ENCODE assay signal across 14 cellular contexts in the genomic region with DNA sequence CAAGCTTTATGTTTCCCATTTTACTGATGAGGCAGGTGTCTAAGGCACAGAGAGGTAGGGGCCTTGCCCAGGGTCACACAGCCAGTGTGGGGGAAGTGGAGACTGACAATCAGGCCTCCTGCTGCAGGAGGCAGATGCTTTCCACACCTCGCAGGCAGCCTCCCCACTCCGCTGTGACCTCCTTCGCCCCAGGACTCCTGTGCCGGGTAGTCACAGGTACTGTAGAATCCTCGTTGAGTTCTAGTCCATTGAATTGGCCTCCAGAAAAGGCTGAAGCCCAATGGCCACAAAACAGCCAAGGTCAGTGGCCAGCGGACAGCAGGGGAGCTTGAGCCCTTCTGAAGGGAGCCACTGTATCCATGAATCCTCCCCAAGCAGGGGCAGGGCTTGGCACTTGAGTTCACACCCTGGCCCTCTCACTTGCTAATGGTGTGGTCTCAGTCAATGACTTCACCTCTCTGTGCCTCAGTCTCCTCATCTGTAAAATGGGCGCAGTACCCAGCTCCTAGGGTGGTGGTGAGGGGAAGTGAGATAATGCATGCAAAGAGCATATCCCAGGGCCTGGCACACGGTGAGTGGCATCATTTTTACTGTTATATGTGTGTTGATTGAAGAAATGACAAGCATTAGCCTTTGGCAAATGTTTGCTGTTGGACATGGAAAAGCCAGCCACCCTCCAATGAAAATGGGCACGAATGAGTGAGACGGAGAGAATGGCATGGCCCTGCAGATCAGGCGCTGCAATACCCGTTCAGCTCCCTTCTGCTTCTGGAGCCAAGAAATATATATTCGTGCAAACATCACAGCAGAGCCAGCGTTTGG. TPM values are rescaled to one million over a fixed set of nuclear protein-coding genes. Genes with fewer than 3 reads are reported as not detected.
DNase-seq lines count a peak whose midpoint lies in the region; ATAC-seq, FAIRE-seq and TF ChIP-seq lines count a peak whose summit lies in the region.
"Had no signal": no experiment of that assay in that cellular context is flagged by ENCODE, and none has a peak within 500 bp of the region (broad histone marks: within the 10 kb centered on the region; RNA-seq: fewer than 3 reads in every experiment).

No MANE protein-coding gene starts in this region.

- H3K4me3 ChIP-seq in A549: no peak overlapping the region
- H3K4me3 ChIP-seq: SJSA1 had no signal

- ATAC-seq in A549 (no peak), GM18909 (IDR thresholded peaks at IDR 0.05; ENCODE audit: poor library complexity, unreplicated experiment) (no peak)
- ATAC-seq in CD4-positive, alpha-beta T cell (ENCODE audit: poor library complexity): no peak

- no peaks in the 10 kb centered on the region for H3K27me3 Mint-ChIP-seq in CD4-positive, alpha-beta T cell
- H3K27me3 Mint-ChIP-seq in brain (peaks cover 4% of the 10 kb centered on the region), nephron (ENCODE audit: low read depth) (peaks cover 9% of the 10 kb centered on the region)

- no peaks in the 10 kb centered on the region for H3K27me3 ChIP-seq in CD4-positive, alpha-beta T cell (ENCODE audit: control insufficient read depth, insufficient read depth, low read length)
- H3K27me3 ChIP-seq: brain microvascular endothelial cell, SJSA1 had no signal

- WGBS in A549 (ENCODE audit: missing lambda C conversion rate): 70% methylated on average over 12 of the region's 14 CpGs

- H3K9me3 ChIP-seq in A549: no peaks in the 10 kb centered on the region
- H3K9me3 ChIP-seq in CD4-positive, alpha-beta T cell (ENCODE audit: control insufficient read depth, low read length): no peaks in the 10 kb centered on the region
- H3K9me3 ChIP-seq: SJSA1 had no signal

- H3K4me2 ChIP-seq in A549: peak overlapping the region; percentile 61

- no peak for FAIRE-seq in A549 (lab: Jason Lieb, UNC)
- FAIRE-seq: G401.6, GM18507 had no signal

- peaks cover 59% of the 10 kb centered on the region for H3K4me1 ChIP-seq in A549
- H3K4me1 ChIP-seq: parathyroid adenoma, SJSA1 had no signal

- TF ChIP-seq EP300 in A549 (IDR thresholded peaks at IDR 0.05): no peak

- intact Hi-C loops in CD4-positive, alpha-beta T cell (cut with DNase I, micrococcal nuclease): no loop called here

- no peak for TF ChIP-seq POLR2A in A549 (IDR thresholded peaks at IDR 0.05; ENCODE audit: low read length)

- peak overlapping the region; percentile 36 to 72; a peak in 4 of 6 replicates for H3K27ac ChIP-seq in A549
- H3K27ac ChIP-seq in CD4-positive, alpha-beta T cell (ENCODE audit: low read depth, low read length): no peak overlapping the region
- H3K27ac ChIP-seq: brain microvascular endothelial cell, parathyroid adenoma, SJSA1 had no signal

- H3K27ac Mint-ChIP-seq in CD4-positive, alpha-beta T cell: peak overlapping the region; percentile 40
- peak overlapping the region in 3 of 5 experiments; percentile 19 to 90 (median 72) for H3K27ac Mint-ChIP-seq in brain
- peak overlapping the region; percentile 91 to 98 (median 98) for H3K27ac Mint-ChIP-seq in nephron

- TF ChIP-seq RAD21 in A549 (conservative IDR thresholded peaks at IDR 0.05 in 1 of 2, IDR thresholded peaks at IDR 0.05 in 1 of 2): no peak

- H3K36me3 Mint-ChIP-seq in CD4-positive, alpha-beta T cell (ENCODE audit: low read depth): no peaks in the 10 kb centered on the region
- H3K36me3 Mint-ChIP-seq in brain (no peaks in the 10 kb centered on the region), nephron (ENCODE audit: low read depth) (peaks cover 4% of the 10 kb centered on the region)

- POLR2A ChIA-PET in A549 (lab: Yijun Ruan, JAX): no interaction called here
- POLR2A ChIA-PET in CD4-positive, alpha-beta T cell (lab: Charles Lee): no interaction called here

- no peaks in the 10 kb centered on the region for H3K9me3 Mint-ChIP-seq in CD4-positive, alpha-beta T cell
- no peaks in the 10 kb centered on the region for H3K9me3 Mint-ChIP-seq in brain
- no peaks in the 10 kb centered on the region for H3K9me3 Mint-ChIP-seq in nephron

- TF ChIP-seq CTCF in A549 (IDR thresholded peaks at IDR 0.05) (no peak), brain (conservative IDR thresholded peaks at IDR 0.05) (no peak), nephron (IDR thresholded peaks at IDR 0.05; ENCODE audit: unreplicated experiment in 3 of 3) (no peak)
- no peak for TF ChIP-seq CTCF in CD4-positive, alpha-beta T cell (IDR thresholded peaks at IDR 0.05)

- peaks cover 64% of the 10 kb centered on the region for H3K4me1 Mint-ChIP-seq in CD4-positive, alpha-beta T cell (ENCODE audit: low read depth)
- H3K4me1 Mint-ChIP-seq in brain (peaks cover 35% of the 10 kb centered on the region), nephron (peaks cover 50% of the 10 kb centered on the region)

- CTCF ChIA-PET in A549 (lab: Yijun Ruan, JAX): interaction anchor here (0.8 to 7.5 kb wide), 7 partner anchors 10 to 400 kb away, joined by 3 to 113 read pairs (median 4); no protein-coding TSS in a partner anchor
- CTCF ChIA-PET in CD4-positive, alpha-beta T cell (lab: Charles Lee): interaction anchor here (4.5 kb wide), 1 partner anchor 8 kb away, joined by 18 read pairs; no protein-coding TSS in a partner anchor

- no peak overlapping the region for H3K4me3 Mint-ChIP-seq in CD4-positive, alpha-beta T cell
- H3K4me3 Mint-ChIP-seq in brain (no peak overlapping the region), nephron (peak overlapping the region in 1 of 3 experiments; percentile 50)

- no peak for DNase-seq in A549 (ENCODE audit: low read depth in 1 of 2, low spot score in 1 of 2)
- peak in 1 of 10 experiments; percentile 24 for DNase-seq in CD4-positive, alpha-beta T cell
- no peak for DNase-seq in SW 1271 (lab: John Stamatoyannopoulos, UW)
- no peak for DNase-seq in hippocampal formation (lab: John Stamatoyannopoulos, UW)
- no peak for DNase-seq in DMS 273 treated with DMSO at 0.1 percent for 48 hours (lab: John Stamatoyannopoulos, UW)
- DNase-seq: brain microvascular endothelial cell, foreskin melanocyte had no signal

TF ChIP-seq in A549, 52 proteins besides CTCF, POLR2A, EP300 and RAD21:
- peak; percentile 4 for TF ChIP-seq ZFP36 (IDR thresholded peaks at IDR 0.05; ENCODE audit: borderline replicate concordance, partially characterized antibody)
- peak; percentile 59; the same call in 1 of the 2 replicates for TF ChIP-seq KDM1A (IDR thresholded peaks at IDR 0.05; ENCODE audit: low read depth)
- TF ChIP-seq NFE2L2 (conservative IDR thresholded peaks at IDR 0.05; ENCODE audit: low read length): no peak

RNA-seq across cellular contexts. Expression of a gene that starts 1.2 kb away (rescaled TPM):
- polyA plus RNA-seq in A549 (2011; rRNA removed) (23.7 and 25.9 TPM in 2 replicates), A549 (2017; fragmentation: RNase III; extraction: RNeasy Plus Mini Kit Qiagen cat#74134 plus additional on column Dnase treatment) (29.7 to 55.6 TPM (median 48.9 TPM) in 3 replicates), brain (ENCODE audit: insufficient read depth, low read depth, low replicate concordance) (0.63 TPM)
- 22.1 and 23.1 TPM in 2 replicates for polyA plus RNA-seq in A549 (2012; cell fraction: cytosol; rRNA removed)
- polyA plus RNA-seq in A549 (2012; cell fraction: nucleus; rRNA removed): 13.0 and 13.7 TPM in 2 replicates
- polyA minus RNA-seq in A549 (2011; rRNA and poly(A)+ RNA removed): 5.3 and 19.0 TPM in 2 replicates
- 1 to 10 TPM; 1.7 to 2.1 TPM for total RNA-seq in CD4-positive, alpha-beta T cell
- total RNA-seq: SJSA1 had no signal

RNA-seq across cellular contexts. Expression of a gene that starts 28.7 kb away (rescaled TPM):
- polyA plus RNA-seq in A549 (2011; rRNA removed) (0.22 and 0.31 TPM in 2 replicates), A549 (2017; fragmentation: RNase III; extraction: RNeasy Plus Mini Kit Qiagen cat#74134 plus additional on column Dnase treatment) (0.12 to 0.13 TPM (median 0.12 TPM) in 3 replicates), brain (ENCODE audit: insufficient read depth, low read depth, low replicate concordance) (9.6 TPM)
- 0.24 and 0.40 TPM in 2 replicates for polyA plus RNA-seq in A549 (2012; cell fraction: cytosol; rRNA removed)
- 0.45 and 0.65 TPM in 2 replicates for polyA plus RNA-seq in A549 (2012; cell fraction: nucleus; rRNA removed)
- polyA minus RNA-seq in A549 (2011; rRNA and poly(A)+ RNA removed): 0.87 and 1.1 TPM in 2 replicates
- total RNA-seq in CD4-positive, alpha-beta T cell: under 1 TPM; 0.22 to 0.61 TPM

RNA-seq across cellular contexts. Expression of a gene that starts 50.7 kb away (rescaled TPM):
- polyA plus RNA-seq in A549 (2011; rRNA removed): 0.49 and 0.57 TPM in 2 replicates
- polyA plus RNA-seq in A549 (2012; cell fraction: cytosol; rRNA removed): 0.29 TPM in 2 replicates
- 0.07 and 0.17 TPM in 2 replicates for polyA plus RNA-seq in A549 (2012; cell fraction: nucleus; rRNA removed)
- polyA plus RNA-seq in A549 (2017; fragmentation: RNase III; extraction: RNeasy Plus Mini Kit Qiagen cat#74134 plus additional on column Dnase treatment): 0.10 to 0.26 TPM (median 0.24 TPM) in 3 replicates
- polyA minus RNA-seq in A549 (2011; rRNA and poly(A)+ RNA removed): 0.34 and 1.2 TPM in 2 replicates
- total RNA-seq in CD4-positive, alpha-beta T cell: not detected
- 516 TPM for polyA plus RNA-seq in brain (ENCODE audit: insufficient read depth, low read depth, low replicate concordance)

Comparison
In these comparisons a context has a peak if more than half of its experiments do, and no peak if none do; other contexts are left out.
1. H3K27ac Mint-ChIP-seq: peak in every context shown above with its lines; median percentile 98 in nephron; 72 in brain; 40 in CD4-positive, alpha-beta T cell.
2. RNA of a gene that starts 50.7 kb away (polyA plus RNA-seq): 516 TPM in brain (single experiment); 0.07 to 0.57 TPM in A549; every median in the first group is over 100 times any median in the second.